1 cellular context compared by ENCODE assay signal in the genomic region with DNA sequence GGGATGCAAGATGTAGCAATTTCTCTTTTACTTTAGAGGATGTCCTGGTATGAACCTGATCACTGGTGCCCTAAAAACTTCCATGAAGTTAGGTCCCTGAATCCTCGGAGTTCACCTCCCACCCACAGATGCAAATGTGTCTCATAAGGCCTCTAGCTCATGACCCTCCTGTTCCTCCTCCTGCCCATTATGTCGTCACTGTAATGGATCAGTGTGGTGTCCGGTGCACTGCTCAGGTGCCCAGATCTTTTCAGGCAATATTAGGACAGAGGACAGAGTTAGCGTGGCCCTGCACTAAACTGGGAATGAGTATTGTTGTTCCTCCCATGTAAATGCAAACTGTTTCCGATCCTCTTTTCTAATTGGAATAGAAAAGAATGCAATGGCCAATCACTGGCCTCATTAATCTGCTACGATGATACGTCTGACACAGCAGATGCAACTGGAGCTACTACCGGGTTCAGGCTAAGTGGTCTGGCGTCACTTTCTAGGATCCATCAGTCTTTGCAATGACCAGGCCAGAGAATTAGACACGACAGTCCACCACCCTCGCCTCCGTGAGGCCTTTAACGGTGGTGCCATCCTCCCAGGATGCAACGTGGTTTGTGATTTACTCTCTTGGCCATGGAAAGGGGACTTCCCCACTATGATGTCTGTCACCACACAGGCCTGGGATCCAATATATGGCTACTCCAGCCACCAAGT.
A peak's percentile ranks its signal among the peaks of the same experiment; 100 is the strongest.
TF ChIP-seq lines count a peak whose summit lies in the region.

No MANE protein-coding gene starts in this region.

TF ChIP-seq in K562, 482 proteins besides CTCF, POLR2A, EP300 and RAD21:
- TF ChIP-seq, protein P1, sequence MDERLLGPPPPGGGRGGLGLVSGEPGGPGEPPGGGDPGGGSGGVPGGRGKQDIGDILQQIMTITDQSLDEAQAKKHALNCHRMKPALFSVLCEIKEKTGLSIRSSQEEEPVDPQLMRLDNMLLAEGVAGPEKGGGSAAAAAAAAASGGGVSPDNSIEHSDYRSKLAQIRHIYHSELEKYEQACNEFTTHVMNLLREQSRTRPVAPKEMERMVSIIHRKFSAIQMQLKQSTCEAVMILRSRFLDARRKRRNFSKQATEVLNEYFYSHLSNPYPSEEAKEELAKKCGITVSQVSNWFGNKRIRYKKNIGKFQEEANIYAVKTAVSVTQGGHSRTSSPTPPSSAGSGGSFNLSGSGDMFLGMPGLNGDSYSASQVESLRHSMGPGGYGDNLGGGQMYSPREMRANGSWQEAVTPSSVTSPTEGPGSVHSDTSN (CRISPR knock-in tag; IDR thresholded peaks at IDR 0.05; ENCODE audit: low read depth), result no peak
- TF ChIP-seq, protein P1 (tag; conservative IDR thresholded peaks at IDR 0.05; ENCODE audit: low read depth), result 0 out of 2 replicates have a peak, but pooled peaks have one; percentile 8
- TF ChIP-seq NFE2L1 (tag; IDR thresholded peaks at IDR 0.05; ENCODE audit: borderline replicate concordance, low read depth), result no peak
